Comparison of ENCODE assay signal across 8 cellular contexts in genomic region chr16:19559242-19559910, GRCh38. TPM values are rescaled to one million over a fixed set of nuclear protein-coding genes. Genes with fewer than 3 reads are reported as not detected.
DNase-seq lines count a peak whose midpoint lies in the region; ATAC-seq, FAIRE-seq and TF ChIP-seq lines count a peak whose summit lies in the region.

No MANE protein-coding gene starts in this region.

- H3K4me3 ChIP-seq in IMR-90 (ENCODE audit: insufficient read depth, low read depth, low read length), result no peak overlapping the region

- CTCF ChIA-PET in IMR-90 (lab: Yijun Ruan, JAX), result interaction anchor here (0.6 to 0.7 kb wide), 3 partner anchors 110 to 824 kb away, joined by 3 to 4 read pairs (median 3); no protein-coding TSS in a partner anchor

- H4K5ac ChIP-seq in IMR-90 (ENCODE audit: low read depth, low read length), result no peak overlapping the region

- no peak overlapping the region for H3K23ac ChIP-seq in IMR-90 (ENCODE audit: low read depth, low read length)

- H3K4me1 ChIP-seq in IMR-90 (ENCODE audit: control insufficient read depth, insufficient read depth, low read length), result peaks cover 4% of the 10 kb centered on the region

- intact Hi-C loops in activated CD4-positive, alpha-beta T cell treated with anti-CD3 and anti-CD28 coated beads, Interleukin-2, amount 10 ng/mL, durations not matched to agents 24 days and 14 days (cut with micrococcal nuclease), result loop anchor here (1.0 kb wide), 1 partner anchor 327 kb away; no protein-coding TSS in a partner anchor
- intact Hi-C loops in IMR-90 (cut with micrococcal nuclease), result loop anchor here (1.0 to 5.0 kb wide), 4 partner anchors 23 to 828 kb away; no protein-coding TSS in a partner anchor

- POLR2A ChIA-PET in IMR-90 (lab: Charles Lee; ENCODE audit: unreplicated experiment), result interaction anchor here (0.6 kb wide), 1 partner anchor 39 kb away, joined by 3 read pairs; no protein-coding TSS in a partner anchor

- H3K27me3 ChIP-seq in IMR-90 (ENCODE audit: control insufficient read depth, insufficient read depth, low read length), result no peaks in the 10 kb centered on the region

- no peak overlapping the region for H2BK5ac ChIP-seq in IMR-90 (ENCODE audit: low read depth, low read length, poor library complexity, severe bottlenecking)

- no peaks in the 10 kb centered on the region for H4K20me1 ChIP-seq in IMR-90 (ENCODE audit: insufficient read depth, low read length)

- H4K8ac ChIP-seq in IMR-90 (ENCODE audit: low read depth in 2 of 2, low read length in 2 of 2), result no peak overlapping the region

- DNase-seq in activated CD4-positive, alpha-beta T cell treated with anti-CD3 and anti-CD28 coated beads, Interleukin-2, amount 10 ng/mL, durations not matched to agents 24 days and 14 days, result peak; percentile 81
- no peak for DNase-seq in activated CD4-positive, alpha-beta T cell treated with anti-CD3 and anti-CD28 coated beads, Interleukin-2, amount 50 U/mL, for 48 hours
- DNase-seq in IMR-90 (peak; percentile 69), RKO (ENCODE audit: low spot score) (peak; percentile 63), nephron progenitor cell (peak; percentile 10)

- no peak overlapping the region for H3K4me3 Mint-ChIP-seq in activated CD4-positive, alpha-beta T cell treated with anti-CD3 and anti-CD28 coated beads, Interleukin-2, amount 10 ng/mL, durations not matched to agents 24 days and 14 days
- no peak overlapping the region for H3K4me3 Mint-ChIP-seq in nephron progenitor cell

- H3K27me3 Mint-ChIP-seq in activated CD4-positive, alpha-beta T cell treated with anti-CD3 and anti-CD28 coated beads, Interleukin-2, amount 10 ng/mL, durations not matched to agents 24 days and 14 days, result no peaks in the 10 kb centered on the region
- H3K27me3 Mint-ChIP-seq in nephron progenitor cell (ENCODE audit: low read depth, poor library complexity), result no peaks in the 10 kb centered on the region

- H3K9me3 Mint-ChIP-seq in activated CD4-positive, alpha-beta T cell treated with anti-CD3 and anti-CD28 coated beads, Interleukin-2, amount 10 ng/mL, durations not matched to agents 24 days and 14 days, result no peaks in the 10 kb centered on the region
- H3K9me3 Mint-ChIP-seq in nephron progenitor cell, result peaks cover 27% of the 10 kb centered on the region

- H3K9ac ChIP-seq in IMR-90 (ENCODE audit: low read depth, low read length), result no peak overlapping the region

- TF ChIP-seq POLR2A in IMR-90 (IDR thresholded peaks at IDR 0.05; ENCODE audit: low read depth, low read length), result no peak

- in situ Hi-C loops in IMR-90 (cut with MboI; ENCODE audit: low sequenced_read_pairs), result no loop called here

- no TSS peak for BruUV-seq in IMR-90 (replicated peaks; lab: Mats Ljungman, UMichigan)

- peaks cover 5% of the 10 kb centered on the region for H3K36me3 Mint-ChIP-seq in activated CD4-positive, alpha-beta T cell treated with anti-CD3 and anti-CD28 coated beads, Interleukin-2, amount 10 ng/mL, durations not matched to agents 24 days and 14 days (ENCODE audit: low read depth)
- H3K36me3 Mint-ChIP-seq in nephron progenitor cell (ENCODE audit: low read depth), result peaks cover 38% of the 10 kb centered on the region

- H3K9me3 ChIP-seq in IMR-90 (ENCODE audit: control insufficient read depth, insufficient read depth, low read length), result peaks cover 8% of the 10 kb centered on the region

- no peak for ATAC-seq in IMR-90 (ENCODE audit: low read depth)
- ATAC-seq in GM18502 (IDR thresholded peaks at IDR 0.05; ENCODE audit: poor library complexity, unreplicated experiment), result no peak
- ATAC-seq in GM21367 (IDR thresholded peaks at IDR 0.05; ENCODE audit: unreplicated experiment), result no peak

- peaks cover 5% of the 10 kb centered on the region for H3K9me1 ChIP-seq in IMR-90 (ENCODE audit: insufficient read depth, low read length)

- H3K4ac ChIP-seq in IMR-90 (ENCODE audit: low read depth, low read length), result no peak overlapping the region

- H3K4me1 Mint-ChIP-seq in activated CD4-positive, alpha-beta T cell treated with anti-CD3 and anti-CD28 coated beads, Interleukin-2, amount 10 ng/mL, durations not matched to agents 24 days and 14 days, result peaks cover 10% of the 10 kb centered on the region
- H3K4me1 Mint-ChIP-seq in nephron progenitor cell, result peaks cover 9% of the 10 kb centered on the region

- peak; percentile 62 for FAIRE-seq in endometrium (lab: Jason Lieb, UNC)

- peak; percentile 61 for TF ChIP-seq RAD21 in IMR-90 (IDR thresholded peaks at IDR 0.05; ENCODE audit: low read length)

- H2AK5ac ChIP-seq in IMR-90 (ENCODE audit: low read depth, low read length), result no peak overlapping the region

- no peak overlapping the region for H3K18ac ChIP-seq in IMR-90 (ENCODE audit: low read depth, low read length)

- H3K4me2 ChIP-seq in IMR-90 (ENCODE audit: low read depth, low read length), result no peak overlapping the region

- no peak overlapping the region for H4K91ac ChIP-seq in IMR-90 (ENCODE audit: insufficient read depth, low read depth, low read length)

- no peak overlapping the region for H2BK120ac ChIP-seq in IMR-90 (ENCODE audit: low read depth, low read length)

- no peak overlapping the region for H2BK20ac ChIP-seq in IMR-90 (ENCODE audit: low read depth, low read length)

- no peak overlapping the region for H2AK9ac ChIP-seq in IMR-90 (replicated peaks; ENCODE audit: low read depth, low read length, poor library complexity)

- no peak overlapping the region for H3K27ac Mint-ChIP-seq in activated CD4-positive, alpha-beta T cell treated with anti-CD3 and anti-CD28 coated beads, Interleukin-2, amount 10 ng/mL, durations not matched to agents 24 days and 14 days
- no peak overlapping the region for H3K27ac Mint-ChIP-seq in nephron progenitor cell

- H2BK15ac ChIP-seq in IMR-90 (ENCODE audit: low read depth, low read length), result no peak overlapping the region

- 100% methylated on average over 1 of the region's 10 CpGs; no CpG with 5 or more reads in 1 of the 2 experiments for WGBS in IMR-90 (ENCODE audit: extremely low coverage in 2 of 2, insufficient read length in 1 of 2), 2 experiments

- no peaks in the 10 kb centered on the region for H3K36me3 ChIP-seq in IMR-90 (ENCODE audit: control insufficient read depth, insufficient read depth, low read length)

- TF ChIP-seq CTCF in IMR-90 (conservative IDR thresholded peaks at IDR 0.05; ENCODE audit: low read depth, low read length), result peak; percentile 70
- peak; percentile 73 for TF ChIP-seq CTCF in nephron progenitor cell (IDR thresholded peaks at IDR 0.05)

- H2AFZ ChIP-seq in IMR-90 (replicated peaks; ENCODE audit: low read length, poor library complexity), result no peak overlapping the region

- H3K56ac ChIP-seq in IMR-90 (ENCODE audit: extremely low read depth, insufficient read depth, low read length), result no peak overlapping the region

- dilution Hi-C loops in IMR-90 (cut with HindIII; ENCODE audit: low sequenced_read_pairs, unreplicated experiment), result no loop called here

- H3K27ac ChIP-seq in IMR-90 (ENCODE audit: insufficient read depth, low read length), result no peak overlapping the region

- H3K14ac ChIP-seq in IMR-90 (replicated peaks; ENCODE audit: low read depth, low read length), result no peak overlapping the region

- peaks cover 11 to 46% of the 10 kb centered on the region in 2 experiments for H3K79me1 ChIP-seq in IMR-90 (ENCODE audit: low read depth in 1 of 2, low read length in 2 of 2)

TF ChIP-seq in IMR-90, 13 proteins besides CTCF, POLR2A, EP300 and RAD21:
- TF ChIP-seq USF2 (IDR thresholded peaks at IDR 0.05; ENCODE audit: low read depth, low read length), result no peak
- no peak for TF ChIP-seq NFE2L2 (IDR thresholded peaks at IDR 0.05; ENCODE audit: low read depth, low read length)
- TF ChIP-seq SMC3 (IDR thresholded peaks at IDR 0.05; ENCODE audit: low read depth, low read length), result peak; percentile 42
- no peak for TF ChIP-seq MAZ (IDR thresholded peaks at IDR 0.05; ENCODE audit: borderline replicate concordance, low read depth, low read length)

RNA-seq across cellular contexts. Expression of gene VPS35L, which starts 3.9 kb away (rescaled TPM):
- 37.8 and 41.9 TPM in 2 replicates for total RNA-seq in activated CD4-positive, alpha-beta T cell treated with anti-CD3 and anti-CD28 coated beads, Interleukin-2, amount 10 ng/mL, durations not matched to agents 24 days and 14 days
- total RNA-seq in IMR-90 (2012; rRNA removed), result 20.3 and 28.0 TPM in 2 replicates
- polyA plus RNA-seq in IMR-90 (2012; rRNA removed), result 37.1 and 40.1 TPM in 2 replicates
- 18.9 and 20.9 TPM in 2 replicates for polyA plus RNA-seq in IMR-90 (2012; cell fraction: cytosol; rRNA removed)
- 22.9 and 42.0 TPM in 2 replicates for polyA plus RNA-seq in IMR-90 (2012; cell fraction: nucleus; rRNA removed; ENCODE audit: low replicate concordance)

RNA-seq across cellular contexts. Expression of gene CCP110, which starts 35.6 kb away (rescaled TPM):
- 25.4 and 31.7 TPM in 2 replicates for total RNA-seq in activated CD4-positive, alpha-beta T cell treated with anti-CD3 and anti-CD28 coated beads, Interleukin-2, amount 10 ng/mL, durations not matched to agents 24 days and 14 days
- total RNA-seq in IMR-90 (2012; rRNA removed), result 7.7 and 11.9 TPM in 2 replicates
- 3.7 and 4.7 TPM in 2 replicates for polyA plus RNA-seq in IMR-90 (2012; rRNA removed)
- 0.62 and 0.67 TPM in 2 replicates for polyA plus RNA-seq in IMR-90 (2012; cell fraction: cytosol; rRNA removed)
- 0.50 and 3.1 TPM in 2 replicates for polyA plus RNA-seq in IMR-90 (2012; cell fraction: nucleus; rRNA removed; ENCODE audit: low replicate concordance)

RNA-seq across cellular contexts. Expression of gene GDE1, which starts 37.5 kb away (rescaled TPM):
- 25.2 and 28.7 TPM in 2 replicates for total RNA-seq in activated CD4-positive, alpha-beta T cell treated with anti-CD3 and anti-CD28 coated beads, Interleukin-2, amount 10 ng/mL, durations not matched to agents 24 days and 14 days
- 62.4 and 64.2 TPM in 2 replicates for total RNA-seq in IMR-90 (2012; rRNA removed)
- polyA plus RNA-seq in IMR-90 (2012; rRNA removed), result 36.7 and 50.1 TPM in 2 replicates
- 20.2 and 23.2 TPM in 2 replicates for polyA plus RNA-seq in IMR-90 (2012; cell fraction: cytosol; rRNA removed)
- polyA plus RNA-seq in IMR-90 (2012; cell fraction: nucleus; rRNA removed; ENCODE audit: low replicate concordance), result 4.5 and 12.3 TPM in 2 replicates

Comparison
In these comparisons a context has a peak if more than half of its experiments do, and no peak if none do; other contexts are left out.
1. DNase-seq: peak in activated CD4-positive, alpha-beta T cell treated with anti-CD3 and anti-CD28 coated beads, Interleukin-2, amount 10 ng/mL, durations not matched to agents 24 days and 14 days (single experiment), IMR-90 (single experiment), RKO (single experiment) and nephron progenitor cell (single experiment); none in activated CD4-positive, alpha-beta T cell treated with anti-CD3 and anti-CD28 coated beads, Interleukin-2, amount 50 U/mL, for 48 hours (0 of 2).